25 cellular contexts compared by ENCODE assay signal in the genomic region with DNA sequence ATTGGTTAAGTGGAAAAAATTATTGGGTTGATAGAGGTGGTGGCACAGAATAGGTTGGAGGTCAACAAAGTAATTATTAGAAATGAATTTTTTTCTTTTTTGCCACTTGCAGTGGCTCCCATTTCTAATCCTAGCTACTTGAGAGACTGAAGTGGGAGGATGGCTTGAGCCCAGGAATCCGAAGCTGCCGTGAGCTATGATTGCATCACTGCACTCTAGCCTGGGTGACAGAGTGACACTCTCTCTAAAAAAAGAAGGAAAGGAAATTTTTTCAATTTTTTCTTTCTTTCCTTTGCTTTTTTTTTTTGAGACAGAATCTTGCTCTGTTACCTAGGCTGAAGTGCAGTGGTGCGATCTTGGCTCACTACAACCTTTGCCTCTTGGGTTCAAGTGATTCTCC. TPM values are rescaled to one million over a fixed set of nuclear protein-coding genes. Genes with fewer than 3 reads are reported as not detected.
DNase-seq lines count a peak whose midpoint lies in the region; ATAC-seq and TF ChIP-seq lines count a peak whose summit lies in the region.
"Had no signal": no experiment of that assay in that cellular context is flagged by ENCODE, and none has a peak within 500 bp of the region (broad histone marks: within the 10 kb centered on the region; RNA-seq: fewer than 3 reads in every experiment).

No MANE protein-coding gene starts in this region.

- H3K4me3 ChIP-seq in IMR-90 (ENCODE audit: insufficient read depth, low read depth, low read length) (no peak overlapping the region), heart right ventricle (no peak overlapping the region), osteoblast (ENCODE audit: insufficient read depth, low read length) (no peak overlapping the region)
- H3K4me3 ChIP-seq: GM12878, ovary, SK-N-MC, tibial nerve had no signal

- no peak overlapping the region for H3K27ac Mint-ChIP-seq in immature natural killer cell
- H3K27ac Mint-ChIP-seq: activated CD8-positive, alpha-beta T cell treated with anti-CD3 and anti-CD28 coated beads for 36 hours; activated naive CD4-positive, alpha-beta T cell treated with anti-CD3 and anti-CD28 coated beads, Interleukin-2, amount 50 U/mL, for 72 hours; naive thymus-derived CD4-positive, alpha-beta T cell; T-helper 2 cell treated with Interferon-gamma antibody and Interleukin-4, amounts not matched to agents 5 μg/mL and 100 μg/mL, for 36 hours had no signal

- no CpG with 5 or more reads among the region's 3 CpGs for WGBS in IMR-90 (ENCODE audit: extremely low coverage in 2 of 2, insufficient read length in 1 of 2), 2 experiments
- 64% methylated on average over 3 of the region's 3 CpGs for WGBS in heart right ventricle, 2 donors

- no peak for TF ChIP-seq POLR2A in IMR-90 (IDR thresholded peaks at IDR 0.05; ENCODE audit: low read depth, low read length)

- H3K4me3 Mint-ChIP-seq in immature natural killer cell: no peak overlapping the region
- H3K4me3 Mint-ChIP-seq: activated CD8-positive, alpha-beta T cell treated with anti-CD3 and anti-CD28 coated beads for 36 hours; activated T-cell treated with anti-CD3 and anti-CD28 coated beads, Interleukin-2, amount 50 U/mL, for 4 hours; naive thymus-derived CD4-positive, alpha-beta T cell; T-helper 2 cell treated with Interferon-gamma antibody and Interleukin-4, amounts not matched to agents 5 μg/mL and 100 μg/mL, for 36 hours had no signal

- no peaks in the 10 kb centered on the region for H3K79me1 ChIP-seq in IMR-90 (ENCODE audit: low read depth in 1 of 2, low read length in 2 of 2)

- H4K8ac ChIP-seq in IMR-90 (ENCODE audit: low read depth in 2 of 2, low read length in 2 of 2): no peak overlapping the region

- H2AFZ ChIP-seq in IMR-90 (replicated peaks; ENCODE audit: low read length, poor library complexity) (no peak overlapping the region), osteoblast (ENCODE audit: low read length) (no peak overlapping the region)

- H4K91ac ChIP-seq in IMR-90 (ENCODE audit: insufficient read depth, low read depth, low read length): no peak overlapping the region

- H2BK20ac ChIP-seq in IMR-90 (ENCODE audit: low read depth, low read length): no peak overlapping the region

- H3K9ac ChIP-seq in IMR-90 (ENCODE audit: low read depth, low read length): no peak overlapping the region
- H3K9ac ChIP-seq: KMS-11 had no signal

- H3K36me3 Mint-ChIP-seq in immature natural killer cell: peaks cover 0 to 4% (median 0%) of the 10 kb centered on the region in 3 donors
- H3K36me3 Mint-ChIP-seq: activated naive CD4-positive, alpha-beta T cell treated with anti-CD3 and anti-CD28 coated beads, Interleukin-2, amount 50 U/mL, for 72 hours; naive thymus-derived CD4-positive, alpha-beta T cell had no signal

- no peaks in the 10 kb centered on the region for H3K9me3 ChIP-seq in IMR-90 (ENCODE audit: control insufficient read depth, insufficient read depth, low read length)
- H3K9me3 ChIP-seq in heart right ventricle: no peaks in the 10 kb centered on the region
- H3K9me3 ChIP-seq in osteoblast (ENCODE audit: low read depth, low read length): no peaks in the 10 kb centered on the region
- H3K9me3 ChIP-seq: BE2C, ovary, tibial nerve had no signal

- TF ChIP-seq RAD21 in IMR-90 (IDR thresholded peaks at IDR 0.05; ENCODE audit: low read length): no peak

- H4K5ac ChIP-seq in IMR-90 (ENCODE audit: low read depth, low read length): no peak overlapping the region

- H3K4ac ChIP-seq in IMR-90 (ENCODE audit: low read depth, low read length): no peak overlapping the region

- ATAC-seq in IMR-90 (ENCODE audit: low read depth): no peak
- peak in 5 of 8 donors; percentile 43 to 57 (median 44) for ATAC-seq in heart right ventricle
- no peak for ATAC-seq in HG03520 (IDR thresholded peaks at IDR 0.05; ENCODE audit: unreplicated experiment)
- no peak for ATAC-seq in GM21423 (IDR thresholded peaks at IDR 0.05; ENCODE audit: unreplicated experiment)
- ATAC-seq: activated CD8-positive, alpha-beta T cell treated with anti-CD3 and anti-CD28 coated beads for 36 hours; naive thymus-derived CD4-positive, alpha-beta T cell; sciatic nerve had no signal

- no peak overlapping the region for H3K27ac ChIP-seq in IMR-90 (ENCODE audit: insufficient read depth, low read length)
- H3K27ac ChIP-seq in heart right ventricle: peak overlapping the region in 6 of 10 donors; percentile 7 to 83 (median 52)
- peak overlapping the region; percentile 32 for H3K27ac ChIP-seq in osteoblast (ENCODE audit: low read depth, low read length)
- H3K27ac ChIP-seq: KMS-11, ovary, SK-N-MC, tibial nerve had no signal

- H3K4me1 ChIP-seq in IMR-90 (ENCODE audit: control insufficient read depth, insufficient read depth, low read length) (peaks cover 4% of the 10 kb centered on the region; the same call in 1 of the 2 replicates), heart right ventricle (peaks cover 0 to 19% (median 8%) of the 10 kb centered on the region in 9 donors), osteoblast (ENCODE audit: insufficient read depth, low read length) (peaks cover 25% of the 10 kb centered on the region)

- H3K79me2 ChIP-seq in osteoblast (ENCODE audit: insufficient read depth, low read length): no peaks in the 10 kb centered on the region

- intact Hi-C loops in IMR-90 (cut with micrococcal nuclease) (no loop called here), heart right ventricle (cut with DNase I) (loop anchor here in 4 of 10 donors (5.0 to 10.0 kb wide), 2 partner anchors 58 to 61 kb away; no protein-coding TSS in a partner anchor)

- H4K20me1 ChIP-seq in IMR-90 (ENCODE audit: insufficient read depth, low read length) (no peaks in the 10 kb centered on the region), osteoblast (ENCODE audit: insufficient read depth, low read length) (no peaks in the 10 kb centered on the region)

- no peak overlapping the region for H2AK5ac ChIP-seq in IMR-90 (ENCODE audit: low read depth, low read length)

- H2BK5ac ChIP-seq in IMR-90 (ENCODE audit: low read depth, low read length, poor library complexity, severe bottlenecking): no peak overlapping the region

- no peak overlapping the region for H2AK9ac ChIP-seq in IMR-90 (replicated peaks; ENCODE audit: low read depth, low read length, poor library complexity)

- H3K9me3 Mint-ChIP-seq in immature natural killer cell: no peaks in the 10 kb centered on the region
- H3K9me3 Mint-ChIP-seq: activated CD8-positive, alpha-beta T cell treated with anti-CD3 and anti-CD28 coated beads for 36 hours; activated naive CD4-positive, alpha-beta T cell treated with anti-CD3 and anti-CD28 coated beads, Interleukin-2, amount 50 U/mL, for 72 hours; activated T-cell treated with anti-CD3 and anti-CD28 coated beads, Interleukin-2, amount 50 U/mL, for 4 hours; naive thymus-derived CD4-positive, alpha-beta T cell; T-helper 2 cell treated with Interferon-gamma antibody and Interleukin-4, amounts not matched to agents 5 μg/mL and 100 μg/mL, for 36 hours had no signal

- no peak overlapping the region for H3K18ac ChIP-seq in IMR-90 (ENCODE audit: low read depth, low read length)

- no peak overlapping the region for H3K4me2 ChIP-seq in IMR-90 (ENCODE audit: low read depth, low read length)
- no peak overlapping the region for H3K4me2 ChIP-seq in osteoblast (ENCODE audit: insufficient read depth, low read length)
- H3K4me2 ChIP-seq: KMS-11 had no signal

- in situ Hi-C loops in Caki2 (cut with HindIII; ENCODE audit: low pct_unique_long_range_greater_than_20kb, low sequenced_read_pairs) (no loop called here), IMR-90 (cut with MboI; ENCODE audit: low sequenced_read_pairs) (no loop called here)

- H3K27me3 ChIP-seq in IMR-90 (ENCODE audit: control insufficient read depth, insufficient read depth, low read length) (no peaks in the 10 kb centered on the region; the same call in 1 of the 2 replicates), heart right ventricle (no peaks in the 10 kb centered on the region), osteoblast (ENCODE audit: insufficient read depth, low read length) (peaks cover 3% of the 10 kb centered on the region)
- H3K27me3 ChIP-seq: BE2C, ovary, tibial nerve had no signal

- H3K9me1 ChIP-seq in IMR-90 (ENCODE audit: insufficient read depth, low read length): no peaks in the 10 kb centered on the region

- no peak overlapping the region for H3K23ac ChIP-seq in IMR-90 (ENCODE audit: low read depth, low read length)

- TF ChIP-seq CTCF in IMR-90 (conservative IDR thresholded peaks at IDR 0.05; ENCODE audit: low read depth, low read length): no peak
- TF ChIP-seq CTCF in heart right ventricle (IDR thresholded peaks at IDR 0.05): no peak
- no peak for TF ChIP-seq CTCF in osteoblast (IDR thresholded peaks at IDR 0.05; ENCODE audit: extremely low read depth, low read depth, low read length)

- H3K4me1 Mint-ChIP-seq in immature natural killer cell: peaks cover 22 to 37% of the 10 kb centered on the region in 2 donors

- H3K56ac ChIP-seq in IMR-90 (ENCODE audit: extremely low read depth, insufficient read depth, low read length): no peak overlapping the region

- H3K36me3 ChIP-seq in IMR-90 (ENCODE audit: control insufficient read depth, insufficient read depth, low read length): no peaks in the 10 kb centered on the region
- no peaks in the 10 kb centered on the region for H3K36me3 ChIP-seq in heart right ventricle
- H3K36me3 ChIP-seq in osteoblast (ENCODE audit: insufficient read depth, low read length): no peaks in the 10 kb centered on the region
- H3K36me3 ChIP-seq: BE2C, ovary, tibial nerve had no signal

- BruUV-seq in IMR-90 (replicated peaks; lab: Mats Ljungman, UMichigan): no TSS peak

- H2BK120ac ChIP-seq in IMR-90 (ENCODE audit: low read depth, low read length): no peak overlapping the region

- peak; percentile 15 for DNase-seq in Caki2 (ENCODE audit: low read depth)
- DNase-seq in IMR-90: no peak
- DNase-seq in heart right ventricle: peak; percentile 18 to 36
- DNase-seq in osteoblast (ENCODE audit: insufficient read length, low spot score, missing footprints): no peak
- no peak for DNase-seq in immature natural killer cell
- DNase-seq: activated CD4-positive, CD25-positive, alpha-beta regulatory T cell; activated CD8-positive, alpha-beta T cell treated with anti-CD3 and anti-CD28 coated beads for 36 hours; activated T-cell treated with anti-CD3 and anti-CD28 coated beads, Interleukin-2, amount 50 U/mL, for 4 hours; BE2C; naive thymus-derived CD4-positive, alpha-beta T cell; NCI-H1105; NCI-H69; ovary; stimulated activated CD4-positive, alpha-beta T cell treated with anti-CD3 and anti-CD28 coated beads, Interleukin-1b, Interleukin-23, amount 100 ng/mL, for 48 hours; stimulated activated naive CD4-positive, alpha-beta T cell treated with Interleukin-2 at 50 U/mL for 16 hours had no signal

- dilution Hi-C loops in IMR-90 (cut with HindIII; ENCODE audit: low sequenced_read_pairs, unreplicated experiment): no loop called here

- POLR2A ChIA-PET in IMR-90 (lab: Charles Lee; ENCODE audit: unreplicated experiment): no interaction called here

- no peak overlapping the region for H3K14ac ChIP-seq in IMR-90 (replicated peaks; ENCODE audit: low read depth, low read length)

- CTCF ChIA-PET in IMR-90 (lab: Yijun Ruan, JAX): no interaction called here

- H3K27me3 Mint-ChIP-seq in immature natural killer cell (ENCODE audit: low read depth in 3 of 3): peaks cover 0 to 2% (median 0%) of the 10 kb centered on the region in 3 donors

- no peak overlapping the region for H2BK15ac ChIP-seq in IMR-90 (ENCODE audit: low read depth, low read length)

RNA-seq across cellular contexts. Expression of a gene that starts 2.2 kb away (rescaled TPM):
- 8.1 and 8.9 TPM in 2 replicates for total RNA-seq in Caki2 (2014; rRNA removed; shearing (Covaris generic); ENCODE audit: low replicate concordance)
- total RNA-seq in IMR-90 (2012; rRNA removed): 0.18 and 0.83 TPM in 2 replicates
- 0.20 and 0.68 TPM in 2 replicates for polyA plus RNA-seq in IMR-90 (2012; rRNA removed)
- 0.03 and 0.04 TPM in 2 replicates for polyA plus RNA-seq in IMR-90 (2012; cell fraction: cytosol; rRNA removed)
- 0.32 and 4.6 TPM in 2 replicates for polyA plus RNA-seq in IMR-90 (2012; cell fraction: nucleus; rRNA removed; ENCODE audit: low replicate concordance)
- total RNA-seq in heart right ventricle: 100 to 1,000 TPM in 3 of 10 donors, 10 to 100 TPM in 7; 46.2 to 137 (median 86.5) TPM
- polyA plus RNA-seq in heart right ventricle: 100 to 1,000 TPM in 1 of 2 donors, 10 to 100 TPM in 1; 39.3 to 132 TPM
- 0.72 and 2.4 TPM in 2 replicates for total RNA-seq in osteoblast
- 1 to 10 TPM in 2 of 3 donors, under 1 TPM in 1; 0.41 to 2.7 (median 2.1) TPM for polyA plus RNA-seq in immature natural killer cell

RNA-seq across cellular contexts. Expression of a gene that starts 6.0 kb away (rescaled TPM):
- total RNA-seq in Caki2 (2014; rRNA removed; shearing (Covaris generic); ENCODE audit: low replicate concordance): not detected in 2 replicates
- total RNA-seq in IMR-90 (2012; rRNA removed) (not detected in 2 replicates), heart right ventricle (1 to 10 TPM in 1 of 10 donors, under 1 TPM in 1, not detected in 8; 0.49 to 1.6 TPM), osteoblast (0.59 TPM in 1 of 2 replicates, not detected in the other)
- polyA plus RNA-seq in IMR-90 (2012; rRNA removed) (0.12 TPM in 1 of 2 replicates, not detected in the other), heart right ventricle (under 1 TPM in 1 of 2 donors, not detected in 1; 0.06 TPM), immature natural killer cell (under 1 TPM in 1 of 3 donors, not detected in 2; 0.78 TPM)
- polyA plus RNA-seq in IMR-90 (2012; cell fraction: cytosol; rRNA removed): not detected in 2 replicates
- 0.15 TPM in 1 of 2 replicates, not detected in the other for polyA plus RNA-seq in IMR-90 (2012; cell fraction: nucleus; rRNA removed; ENCODE audit: low replicate concordance)
- total RNA-seq: activated CD8-positive, alpha-beta T cell treated with anti-CD3 and anti-CD28 coated beads for 36 hours; astrocyte had no signal
- polyA plus RNA-seq: naive thymus-derived CD4-positive, alpha-beta T cell had no signal

RNA-seq across cellular contexts. Expression of a gene that starts 9.3 kb away (rescaled TPM):
- 119 and 132 TPM in 2 replicates for total RNA-seq in Caki2 (2014; rRNA removed; shearing (Covaris generic); ENCODE audit: low replicate concordance)
- 0.54 and 0.83 TPM in 2 replicates for total RNA-seq in IMR-90 (2012; rRNA removed)
- 0.89 and 0.96 TPM in 2 replicates for polyA plus RNA-seq in IMR-90 (2012; rRNA removed)
- polyA plus RNA-seq in IMR-90 (2012; cell fraction: cytosol; rRNA removed): 0.12 and 0.20 TPM in 2 replicates
- 0.12 and 0.50 TPM in 2 replicates for polyA plus RNA-seq in IMR-90 (2012; cell fraction: nucleus; rRNA removed; ENCODE audit: low replicate concordance)
- 1 to 10 TPM in 5 of 10 donors, under 1 TPM in 5; 0.28 to 5.7 (median 1.0) TPM for total RNA-seq in heart right ventricle
- polyA plus RNA-seq in heart right ventricle: 1 to 10 TPM; 1.3 to 4.2 TPM
- 0.59 TPM in 1 of 2 replicates, not detected in the other for total RNA-seq in osteoblast
- polyA plus RNA-seq in immature natural killer cell: 10 to 100 TPM in 2 of 3 donors, 1 to 10 TPM in 1; 6.8 to 20.4 (median 11.2) TPM
- total RNA-seq: activated CD8-positive, alpha-beta T cell treated with anti-CD3 and anti-CD28 coated beads for 36 hours; activated naive CD4-positive, alpha-beta T cell treated with anti-CD3 and anti-CD28 coated beads, Interleukin-2, amount 50 U/mL, for 72 hours; activated T-cell treated with anti-CD3 and anti-CD28 coated beads, Interleukin-2, amount 50 U/mL, for 4 hours had no signal
- polyA plus RNA-seq: naive thymus-derived CD4-positive, alpha-beta T cell had no signal

RNA-seq across cellular contexts. Expression of a gene that starts 53.1 kb away (rescaled TPM):
- 30.1 and 70.3 TPM in 2 replicates for total RNA-seq in Caki2 (2014; rRNA removed; shearing (Covaris generic); ENCODE audit: low replicate concordance)
- total RNA-seq in IMR-90 (2012; rRNA removed) (21.0 and 63.6 TPM in 2 replicates), heart right ventricle (10 to 100 TPM; 22.5 to 36.3 (median 26.5) TPM), osteoblast (48.0 and 56.5 TPM in 2 replicates)
- polyA plus RNA-seq in IMR-90 (2012; rRNA removed) (50.7 and 51.8 TPM in 2 replicates), heart right ventricle (10 to 100 TPM; 47.8 to 75.0 TPM), immature natural killer cell (10 to 100 TPM; 14.5 to 34.1 (median 25.4) TPM)
- 17.3 and 17.8 TPM in 2 replicates for polyA plus RNA-seq in IMR-90 (2012; cell fraction: cytosol; rRNA removed)
- polyA plus RNA-seq in IMR-90 (2012; cell fraction: nucleus; rRNA removed; ENCODE audit: low replicate concordance): 8.7 and 72.6 TPM in 2 replicates

Comparison
In these comparisons a context has a peak if more than half of its experiments do, and no peak if none do; other contexts are left out.
1. DNase-seq: peak in Caki2 (single experiment) and heart right ventricle (2 of 2); none in IMR-90 (single experiment), osteoblast (single experiment) and immature natural killer cell (0 of 3).
2. ATAC-seq: peak in heart right ventricle (5 of 8); none in IMR-90 (single experiment), HG03520 (single experiment) and GM21423 (single experiment).
3. RNA of a gene that starts 9.3 kb away (total RNA-seq): 119 to 132 TPM in Caki2; 0.28 to 5.7 TPM in heart right ventricle, 0.54 to 0.83 TPM in IMR-90 and 0.59 TPM in osteoblast; every median in the first group is over 10 times any median in the second.